ENCODE assay signal across 24 cellular contexts in the genomic region with DNA sequence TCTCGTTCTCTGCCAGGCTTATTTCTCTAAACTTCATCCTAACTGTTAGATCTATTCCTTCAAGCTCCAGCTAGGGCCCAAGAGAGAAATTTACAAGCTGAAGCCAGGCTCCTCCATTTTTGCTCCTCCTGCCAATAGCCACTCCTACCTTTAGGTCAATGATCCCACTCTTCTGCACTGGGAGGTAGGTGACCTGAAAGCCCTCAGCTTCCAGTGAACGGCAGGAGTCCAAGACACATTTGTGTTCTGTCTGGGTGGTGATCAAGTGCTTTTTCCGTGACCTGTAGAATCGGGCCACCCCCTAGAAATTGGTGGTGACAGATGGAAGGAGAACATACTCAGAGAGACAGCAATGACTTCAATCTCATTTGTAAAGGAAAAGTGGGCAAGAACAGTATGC. TPM values are rescaled to one million over a fixed set of nuclear protein-coding genes. Genes with fewer than 3 reads are reported as not detected.
DNase-seq lines count a peak whose midpoint lies in the region; ATAC-seq and TF ChIP-seq lines count a peak whose summit lies in the region.
"Had no signal": no experiment of that assay in that cellular context is flagged by ENCODE, and none has a peak within 500 bp of the region (broad histone marks: within the 10 kb centered on the region; RNA-seq: fewer than 3 reads in every experiment).

No MANE protein-coding gene starts in this region.

- no peak for ATAC-seq in activated naive CD8-positive, alpha-beta T cell treated with anti-CD3 and anti-CD28 coated beads, Interleukin-2, amount 50 U/mL, for 24 hours
- ATAC-seq in right lobe of liver (peak; percentile 88 to 96 (median 94)), HG02642 (IDR thresholded peaks at IDR 0.05; ENCODE audit: poor library complexity, unreplicated experiment) (no peak), GM18907 (IDR thresholded peaks at IDR 0.05; ENCODE audit: unreplicated experiment) (no peak)
- no peak for ATAC-seq in stimulated activated naive B cell treated with anti-CD40 and anti-IgM and Interleukin-4, amounts not matched to agents 10 μg/mL and 1 μg/mL and 100 μg/mL, for 72 hours (replicated peaks)

- peak overlapping the region; percentile 2 for H3K27ac Mint-ChIP-seq in activated naive CD8-positive, alpha-beta T cell treated with anti-CD3 and anti-CD28 coated beads for 36 hours
- H3K27ac Mint-ChIP-seq in activated naive CD8-positive, alpha-beta T cell treated with anti-CD3 and anti-CD28 coated beads, Interleukin-2, amount 50 U/mL, for 24 hours, result no peak overlapping the region
- H3K27ac Mint-ChIP-seq in stimulated activated naive B cell treated with anti-CD40 and anti-IgM and Interleukin-4, amounts not matched to agents 10 μg/mL and 1 μg/mL and 100 μg/mL, for 72 hours, result peak overlapping the region; percentile 59
- H3K27ac Mint-ChIP-seq: CD4-positive, alpha-beta T cell; HFFc6 had no signal

- no peak for TF ChIP-seq CTCF in right lobe of liver (IDR thresholded peaks at IDR 0.05)

- no peaks in the 10 kb centered on the region for H3K9me3 Mint-ChIP-seq in activated naive CD8-positive, alpha-beta T cell treated with anti-CD3 and anti-CD28 coated beads for 36 hours
- H3K9me3 Mint-ChIP-seq in activated naive CD8-positive, alpha-beta T cell treated with anti-CD3 and anti-CD28 coated beads, Interleukin-2, amount 50 U/mL, for 24 hours, result no peaks in the 10 kb centered on the region
- H3K9me3 Mint-ChIP-seq in stimulated activated naive B cell treated with anti-CD40 and anti-IgM and Interleukin-4, amounts not matched to agents 10 μg/mL and 1 μg/mL and 100 μg/mL, for 72 hours, result peaks cover 4% of the 10 kb centered on the region in 2 donors
- H3K9me3 Mint-ChIP-seq: CD4-positive, alpha-beta T cell; HFFc6 had no signal

- peaks cover 9% of the 10 kb centered on the region for H3K36me3 Mint-ChIP-seq in activated naive CD8-positive, alpha-beta T cell treated with anti-CD3 and anti-CD28 coated beads for 36 hours
- peaks cover 33% of the 10 kb centered on the region for H3K36me3 Mint-ChIP-seq in activated naive CD8-positive, alpha-beta T cell treated with anti-CD3 and anti-CD28 coated beads, Interleukin-2, amount 50 U/mL, for 24 hours (ENCODE audit: low read depth)
- peaks cover 35 to 36% of the 10 kb centered on the region in 2 donors for H3K36me3 Mint-ChIP-seq in stimulated activated naive B cell treated with anti-CD40 and anti-IgM and Interleukin-4, amounts not matched to agents 10 μg/mL and 1 μg/mL and 100 μg/mL, for 72 hours

- no peaks in the 10 kb centered on the region for H3K27me3 ChIP-seq in right lobe of liver
- H3K27me3 ChIP-seq: BLaER1 treated with 17β-estradiol and CSF1 and Interleukin-3, amounts not matched to agents 10 nM and 100 nM had no signal

- H3K4me3 ChIP-seq in right lobe of liver, result no peak overlapping the region
- H3K4me3 ChIP-seq: A549; BLaER1 treated with 17β-estradiol and CSF1 and Interleukin-3, amounts not matched to agents 10 nM and 100 nM; HAP-1 had no signal

- no peaks in the 10 kb centered on the region for H3K9me3 ChIP-seq in right lobe of liver
- H3K9me3 ChIP-seq: A549, HAP-1 had no signal

- H3K27ac ChIP-seq in right lobe of liver, result no peak overlapping the region
- H3K27ac ChIP-seq: A549; BLaER1 treated with 17β-estradiol and CSF1 and Interleukin-3, amounts not matched to agents 10 nM and 100 nM; KMS-11 had no signal

- peaks cover 0 to 38% (median 6%) of the 10 kb centered on the region in 4 donors for H3K36me3 ChIP-seq in right lobe of liver

- H3K4me3 Mint-ChIP-seq in activated naive CD8-positive, alpha-beta T cell treated with anti-CD3 and anti-CD28 coated beads for 36 hours, result no peak overlapping the region
- no peak overlapping the region for H3K4me3 Mint-ChIP-seq in activated naive CD8-positive, alpha-beta T cell treated with anti-CD3 and anti-CD28 coated beads, Interleukin-2, amount 50 U/mL, for 24 hours
- H3K4me3 Mint-ChIP-seq in stimulated activated naive B cell treated with anti-CD40 and anti-IgM and Interleukin-4, amounts not matched to agents 10 μg/mL and 1 μg/mL and 100 μg/mL, for 72 hours, result no peak overlapping the region
- H3K4me3 Mint-ChIP-seq: CD4-positive, alpha-beta T cell; HFFc6 had no signal

- no peaks in the 10 kb centered on the region for H3K4me1 Mint-ChIP-seq in activated naive CD8-positive, alpha-beta T cell treated with anti-CD3 and anti-CD28 coated beads for 36 hours
- H3K4me1 Mint-ChIP-seq in activated naive CD8-positive, alpha-beta T cell treated with anti-CD3 and anti-CD28 coated beads, Interleukin-2, amount 50 U/mL, for 24 hours, result no peaks in the 10 kb centered on the region
- peaks cover 6 to 9% of the 10 kb centered on the region in 2 donors for H3K4me1 Mint-ChIP-seq in stimulated activated naive B cell treated with anti-CD40 and anti-IgM and Interleukin-4, amounts not matched to agents 10 μg/mL and 1 μg/mL and 100 μg/mL, for 72 hours

- DNase-seq in activated naive CD8-positive, alpha-beta T cell treated with anti-CD3 and anti-CD28 coated beads for 36 hours, result no peak
- DNase-seq in activated naive CD8-positive, alpha-beta T cell treated with anti-CD3 and anti-CD28 coated beads, Interleukin-2, amount 50 U/mL, for 24 hours, result no peak
- peak in 1 of 3 donors; percentile 68 for DNase-seq in right lobe of liver
- no peak for DNase-seq in stimulated activated naive B cell treated with anti-CD40 and anti-IgM and Interleukin-4, amounts not matched to agents 10 μg/mL and 1 μg/mL and 100 μg/mL, for 72 hours
- no peak for DNase-seq in midbrain (lab: John Stamatoyannopoulos, UW)
- DNase-seq: AML-193, GOT3, HFFc6, IMR-90, MM.1S, NCI-H1048, NCI-H1417, NCI-H1694, NCI-H2029 treated with DMSO at 0.1 percent for 48 hours, NCI-H69, RPMI8226, SHP77 had no signal

- H3K4me1 ChIP-seq in right lobe of liver, result peaks cover 0 to 19% (median 4%) of the 10 kb centered on the region in 4 donors
- H3K4me1 ChIP-seq: A549, HAP-1 had no signal

- intact Hi-C loops in right lobe of liver (cut with DNase I), result no loop called here

- WGBS in right lobe of liver (ENCODE audit: insufficient coverage, low coverage, low lambda C conversion rate, missing lambda C conversion rate), result 25% methylated on average over 3 of the region's 4 CpGs

- no peak for TF ChIP-seq POLR2A in right lobe of liver (IDR thresholded peaks at IDR 0.05)

- no peaks in the 10 kb centered on the region for H3K27me3 Mint-ChIP-seq in activated naive CD8-positive, alpha-beta T cell treated with anti-CD3 and anti-CD28 coated beads for 36 hours
- H3K27me3 Mint-ChIP-seq in activated naive CD8-positive, alpha-beta T cell treated with anti-CD3 and anti-CD28 coated beads, Interleukin-2, amount 50 U/mL, for 24 hours, result no peaks in the 10 kb centered on the region
- no peaks in the 10 kb centered on the region for H3K27me3 Mint-ChIP-seq in stimulated activated naive B cell treated with anti-CD40 and anti-IgM and Interleukin-4, amounts not matched to agents 10 μg/mL and 1 μg/mL and 100 μg/mL, for 72 hours
- H3K27me3 Mint-ChIP-seq: CD4-positive, alpha-beta T cell had no signal

RNA-seq across cellular contexts. Expression of a gene that starts 8.9 kb away (rescaled TPM):
- 10 to 100 TPM; 37.2 to 38.2 TPM for total RNA-seq in activated naive CD8-positive, alpha-beta T cell treated with anti-CD3 and anti-CD28 coated beads for 36 hours
- total RNA-seq in right lobe of liver, result 10 to 100 TPM; 30.9 to 63.7 (median 44.3) TPM

RNA-seq across cellular contexts. Expression of a gene that starts 8.9 kb away (rescaled TPM):
- total RNA-seq in activated naive CD8-positive, alpha-beta T cell treated with anti-CD3 and anti-CD28 coated beads for 36 hours, result 100 to 1,000 TPM; 121 to 137 TPM
- total RNA-seq in right lobe of liver, result 100 to 1,000 TPM in 2 of 6 experiments, 10 to 100 TPM in 4; 70.4 to 209 (median 84.8) TPM

RNA-seq across cellular contexts. Expression of a gene that starts 25.6 kb away (rescaled TPM):
- total RNA-seq in activated naive CD8-positive, alpha-beta T cell treated with anti-CD3 and anti-CD28 coated beads for 36 hours, result 100 to 1,000 TPM; 290 to 304 TPM
- 10 to 100 TPM; 35.5 to 72.0 (median 53.3) TPM for total RNA-seq in right lobe of liver

RNA-seq across cellular contexts. Expression of a gene that starts 25.6 kb away (rescaled TPM):
- 100 to 1,000 TPM; 161 to 169 TPM for total RNA-seq in activated naive CD8-positive, alpha-beta T cell treated with anti-CD3 and anti-CD28 coated beads for 36 hours
- total RNA-seq in right lobe of liver, result 10 to 100 TPM; 13.3 to 32.8 (median 21.0) TPM

RNA-seq across cellular contexts. Expression of a gene that starts 51.8 kb away (rescaled TPM):
- 100 to 1,000 TPM; 330 to 349 TPM for total RNA-seq in activated naive CD8-positive, alpha-beta T cell treated with anti-CD3 and anti-CD28 coated beads for 36 hours
- total RNA-seq in right lobe of liver, result 100 to 1,000 TPM in 5 of 6 experiments, 10 to 100 TPM in 1; 86.4 to 166 (median 120) TPM

Comparison
In these comparisons a context has a peak if more than half of its experiments do, and no peak if none do; other contexts are left out.
1. ATAC-seq: peak in right lobe of liver (4 of 4); none in activated naive CD8-positive, alpha-beta T cell treated with anti-CD3 and anti-CD28 coated beads, Interleukin-2, amount 50 U/mL, for 24 hours (single experiment), stimulated activated naive B cell treated with anti-CD40 and anti-IgM and Interleukin-4, amounts not matched to agents 10 μg/mL and 1 μg/mL and 100 μg/mL, for 72 hours (0 of 2), HG02642 (single experiment) and GM18907 (single experiment).